ENCODE assay signal across 11 cellular contexts in the genomic region with DNA sequence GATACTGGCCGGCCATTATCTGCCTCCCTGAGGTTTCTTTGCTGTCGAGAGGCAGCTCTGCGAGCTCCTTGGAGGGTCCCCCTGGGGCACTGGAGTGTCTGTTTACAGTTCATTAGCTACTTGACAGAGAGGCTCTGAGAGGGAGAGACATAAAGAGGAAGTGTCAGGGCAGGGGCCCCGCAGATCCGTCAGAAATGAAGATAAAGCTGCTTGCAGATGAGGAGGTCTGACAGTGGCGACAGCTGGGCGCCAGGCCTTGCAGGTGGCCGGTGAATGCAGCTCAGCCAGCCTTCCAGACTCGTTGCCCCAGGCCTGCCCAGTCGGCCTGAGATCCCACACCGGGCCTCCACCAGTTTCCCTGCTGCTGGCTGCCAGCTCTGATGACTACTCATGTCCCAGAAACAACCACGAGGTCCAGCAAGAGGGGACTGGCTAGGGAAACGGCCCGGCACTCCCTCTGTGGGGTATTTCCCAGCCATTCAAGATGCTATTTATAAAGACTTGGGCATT.
DNase-seq lines count a peak whose midpoint lies in the region; ATAC-seq and TF ChIP-seq lines count a peak whose summit lies in the region.
"Had no signal": no experiment of that assay in that cellular context is flagged by ENCODE, and none has a peak within 500 bp of the region (broad histone marks: within the 10 kb centered on the region; RNA-seq: fewer than 3 reads in every experiment).

No MANE protein-coding gene starts in this region.

- POLR2A ChIA-PET in Caco-2 (lab: Charles Lee) = no interaction called here

- CTCF ChIA-PET in Caco-2 (lab: Charles Lee) = no interaction called here

- DNase-seq in NCI-H748 (lab: John Stamatoyannopoulos, UW; ENCODE audit: unreplicated experiment) = peak; percentile 41
- DNase-seq in NCI-H748 treated with DMSO at 0.1 percent for 48 hours (lab: John Stamatoyannopoulos, UW) = no peak
- peak; percentile 74 for DNase-seq in NCI-H82 (lab: John Stamatoyannopoulos, UW)
- peak; percentile 7 for DNase-seq in choroid plexus epithelial cell (ENCODE audit: low read depth)
- no peak for DNase-seq in type B pancreatic cell (ENCODE audit: extremely low spot score, unreplicated experiment)
- DNase-seq in Caco-2 = no peak
- DNase-seq: stimulated activated CD4-positive, alpha-beta T cell treated with anti-CD3 and anti-CD28 coated beads, Interleukin-15, amount 100 ng/mL, for 24 hours had no signal

- H3K36me3 Mint-ChIP-seq in type B pancreatic cell (no peaks in the 10 kb centered on the region), Caco-2 (ENCODE audit: insufficient read depth, unreplicated experiment) (no peaks in the 10 kb centered on the region)

- intact Hi-C loops in Caco-2 (cut with micrococcal nuclease; ENCODE audit: unreplicated experiment) = no loop called here

- BruUV-seq in Caco-2 (replicated peaks; lab: Mats Ljungman, UMichigan) = no TSS peak

- peak overlapping the region; percentile 7 for H3K4me3 Mint-ChIP-seq in type B pancreatic cell
- H3K4me3 Mint-ChIP-seq in Caco-2 (ENCODE audit: unreplicated experiment) = no peak overlapping the region
- H3K4me3 Mint-ChIP-seq: central memory CD8-positive, alpha-beta T cell had no signal

- H3K27ac Mint-ChIP-seq in type B pancreatic cell = peak overlapping the region; percentile 59
- no peak overlapping the region for H3K27ac Mint-ChIP-seq in Caco-2 (ENCODE audit: unreplicated experiment)

- H3K36me3 ChIP-seq in Caco-2 (ENCODE audit: control insufficient read depth, insufficient read depth, low read length) = no peaks in the 10 kb centered on the region

- ATAC-seq in GM21423 (IDR thresholded peaks at IDR 0.05; ENCODE audit: unreplicated experiment) = no peak
- no peak for ATAC-seq in HG02840 (IDR thresholded peaks at IDR 0.05; ENCODE audit: low FRiP score, unreplicated experiment)
- ATAC-seq: activated CD4-positive, CD25-positive, alpha-beta regulatory T cell treated with anti-CD3 and anti-CD28 coated beads, Interleukin-2, amount 50 U/mL, for 24 hours had no signal

- no peak overlapping the region for H3K4me3 ChIP-seq in choroid plexus epithelial cell (ENCODE audit: low read depth, low read length)
- H3K4me3 ChIP-seq in Caco-2 (ENCODE audit: low read depth, low read length) = no peak overlapping the region

- peaks cover 67% of the 10 kb centered on the region for H3K27me3 Mint-ChIP-seq in type B pancreatic cell
- peaks cover 26% of the 10 kb centered on the region for H3K27me3 Mint-ChIP-seq in Caco-2 (ENCODE audit: insufficient read depth, unreplicated experiment)

- TF ChIP-seq CTCF in choroid plexus epithelial cell (conservative IDR thresholded peaks at IDR 0.05; ENCODE audit: low read depth, low read length) (no peak), type B pancreatic cell (conservative IDR thresholded peaks at IDR 0.05) (no peak), Caco-2 (IDR thresholded peaks at IDR 0.05; ENCODE audit: insufficient read depth in 1 of 2, low read depth in 1 of 2, low read length in 1 of 2, severe bottlenecking in 1 of 2, unreplicated experiment in 1 of 2) (no peak)

- peaks cover 3% of the 10 kb centered on the region for H3K27me3 ChIP-seq in Caco-2 (replicated peaks; ENCODE audit: control insufficient read depth, insufficient read depth, low read length)

- no peaks in the 10 kb centered on the region for H3K9me3 Mint-ChIP-seq in type B pancreatic cell
- H3K9me3 Mint-ChIP-seq in Caco-2 (ENCODE audit: unreplicated experiment) = no peaks in the 10 kb centered on the region
- H3K9me3 Mint-ChIP-seq: central memory CD8-positive, alpha-beta T cell had no signal

- no peaks in the 10 kb centered on the region for H3K9me3 ChIP-seq in Caco-2

- H3K4me1 Mint-ChIP-seq in type B pancreatic cell (ENCODE audit: unreplicated experiment) (peaks cover 13% of the 10 kb centered on the region), Caco-2 (ENCODE audit: low read depth, unreplicated experiment) (no peaks in the 10 kb centered on the region)
- H3K4me1 Mint-ChIP-seq: central memory CD8-positive, alpha-beta T cell had no signal

- H3K4me1 ChIP-seq in Caco-2 = no peaks in the 10 kb centered on the region

Comparison
In these comparisons a context has a peak if more than half of its experiments do, and no peak if none do; other contexts are left out.
1. DNase-seq: peak in NCI-H748 (single experiment), NCI-H82 (single experiment) and choroid plexus epithelial cell (single experiment); none in NCI-H748 treated with DMSO at 0.1 percent for 48 hours (single experiment), type B pancreatic cell (single experiment) and Caco-2 (0 of 2).